In the genomic region with DNA sequence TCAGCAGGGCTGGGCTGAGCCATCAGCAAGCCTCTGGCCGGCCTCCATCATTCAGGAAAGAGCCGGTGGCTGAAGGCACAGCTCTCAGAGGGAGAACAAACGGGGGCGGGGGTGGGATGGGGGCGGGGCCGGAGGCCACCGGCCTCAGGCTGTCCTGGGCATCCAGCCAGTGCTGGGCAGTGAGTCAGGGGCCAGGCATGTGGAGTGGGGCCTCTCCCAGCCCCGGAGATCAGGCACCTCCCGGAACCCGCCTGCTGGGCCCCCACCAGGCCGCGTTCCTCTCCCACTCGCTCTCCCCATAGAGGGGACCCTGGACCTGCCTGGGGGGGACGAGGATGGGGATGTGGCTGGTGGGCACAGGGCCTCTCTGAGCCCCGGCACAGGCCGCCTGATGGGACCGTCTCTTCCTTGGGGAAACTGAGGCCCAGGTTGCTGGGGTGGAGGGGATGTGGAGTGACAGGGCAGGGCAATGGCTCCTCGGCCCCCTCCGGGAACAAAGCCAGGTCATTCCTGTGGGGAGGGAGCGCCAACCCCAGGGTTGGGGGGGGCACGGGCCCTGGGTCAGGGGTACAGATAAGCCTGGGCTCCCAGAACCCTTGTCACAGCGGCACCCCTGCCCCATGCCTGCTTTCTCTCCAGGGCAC, we compare ENCODE assay signal across 8 cellular contexts. TPM values are rescaled to one million over a fixed set of nuclear protein-coding genes. Genes with fewer than 3 reads are reported as not detected.
A peak's percentile ranks its signal among the peaks of the same experiment; 100 is the strongest.
DNase-seq lines count a peak whose midpoint lies in the region; ATAC-seq and TF ChIP-seq lines count a peak whose summit lies in the region.

No MANE protein-coding gene starts in this region.

- 4 to 6% methylated on average over 13 to 22 of the region's 22 CpGs for WGBS in GM23248 (ENCODE audit: low coverage in 1 of 2, low lambda C conversion rate in 2 of 2, missing lambda C conversion rate in 2 of 2), 2 experiments
- WGBS in SK-N-SH (ENCODE audit: low lambda C conversion rate), result 0% methylated on average over 4 of the region's 22 CpGs

- peak overlapping the region; percentile 74 for H3K4me2 ChIP-seq in GM23248 (ENCODE audit: unreplicated experiment)
- peak overlapping the region; percentile 92 for H3K4me2 ChIP-seq in SK-N-SH

- peaks cover 34% of the 10 kb centered on the region for H3K4me1 ChIP-seq in GM23248 (ENCODE audit: insufficient read depth)
- H3K4me1 ChIP-seq in SK-N-SH (ENCODE audit: control insufficient read depth in 1 of 2, insufficient read depth in 2 of 2, low read depth in 1 of 2, low read length in 1 of 2), result peaks cover 32 to 34% of the 10 kb centered on the region in 2 experiments; a peak in 3 of 4 replicates

- peaks cover 23% of the 10 kb centered on the region for H3K4me1 Mint-ChIP-seq in neural crest cell

- no peak overlapping the region for H3K27ac Mint-ChIP-seq in neural crest cell (ENCODE audit: unreplicated experiment)

- H3K36me3 ChIP-seq in GM23248 (ENCODE audit: low read depth) (no peaks in the 10 kb centered on the region), SK-N-SH (replicated peaks in 1 of 2; ENCODE audit: control insufficient read depth in 1 of 2, insufficient read depth in 2 of 2, low read length in 1 of 2) (peaks cover 0 to 4% of the 10 kb centered on the region in 2 experiments)

- TF ChIP-seq EP300 in SK-N-SH (IDR thresholded peaks at IDR 0.05; ENCODE audit: borderline replicate concordance in 1 of 2, low read depth in 1 of 2, low read length in 1 of 2), result peak in 1 of 2 experiments; percentile 74; a peak in 2 of 4 replicates

- H3K27me3 Mint-ChIP-seq in neural crest cell (ENCODE audit: low read depth), result peaks cover 7% of the 10 kb centered on the region

- peaks cover 20% of the 10 kb centered on the region for H3F3A ChIP-seq in GM23248 (ENCODE audit: insufficient read depth)
- peaks cover 37% of the 10 kb centered on the region for H3F3A ChIP-seq in SK-N-SH (replicated peaks; ENCODE audit: insufficient read depth)

- H3K79me2 ChIP-seq in GM23248 (ENCODE audit: insufficient read depth) (no peaks in the 10 kb centered on the region), SK-N-SH (ENCODE audit: insufficient read depth) (no peaks in the 10 kb centered on the region)

- DNase-seq in GM23248 (peak; percentile 94), SK-N-SH (peak; percentile 89), fibroblast of pulmonary artery (ENCODE audit: low read depth) (peak; percentile 98), neural crest cell (ENCODE audit: low read depth, low spot score) (no peak)

- H3K9me2 ChIP-seq in GM23248 (ENCODE audit: insufficient read depth) (no peaks in the 10 kb centered on the region), SK-N-SH (no peaks in the 10 kb centered on the region)

- peak overlapping the region; percentile 61 for H3K4me3 Mint-ChIP-seq in neural crest cell

- H2AFZ ChIP-seq in GM23248 (peak overlapping the region; percentile 46), SK-N-SH (ENCODE audit: low read depth) (no peak overlapping the region)

- TF ChIP-seq CTCF in SK-N-SH (IDR thresholded peaks at IDR 0.05), result no peak
- TF ChIP-seq CTCF in fibroblast of pulmonary artery (IDR thresholded peaks at IDR 0.05; ENCODE audit: low read length, missing control alignments), result no peak
- no peak for TF ChIP-seq CTCF in neural crest cell (conservative IDR thresholded peaks at IDR 0.05)

- in situ Hi-C loops in GM23248 (cut with MboI), result no loop called here

- H3K36me3 Mint-ChIP-seq in neural crest cell (ENCODE audit: low read depth), result peaks cover 8% of the 10 kb centered on the region

- H3K9me3 ChIP-seq in GM23248 (ENCODE audit: low read depth), result no peaks in the 10 kb centered on the region
- H3K9me3 ChIP-seq in SK-N-SH, result no peaks in the 10 kb centered on the region

- H3K27me3 ChIP-seq in GM23248 (replicated peaks; ENCODE audit: insufficient read depth) (no peaks in the 10 kb centered on the region), SK-N-SH (ENCODE audit: insufficient read depth) (no peaks in the 10 kb centered on the region)

- ATAC-seq in HG03139 (IDR thresholded peaks at IDR 0.05; ENCODE audit: unreplicated experiment) (no peak), GM21737 (IDR thresholded peaks at IDR 0.05; ENCODE audit: unreplicated experiment) (no peak), GM18502 (IDR thresholded peaks at IDR 0.05; ENCODE audit: poor library complexity, unreplicated experiment) (no peak), HG02970 (IDR thresholded peaks at IDR 0.05; ENCODE audit: low FRiP score, unreplicated experiment) (no peak)

- no peaks in the 10 kb centered on the region for H4K20me1 ChIP-seq in GM23248 (ENCODE audit: insufficient read depth)
- no peaks in the 10 kb centered on the region for H4K20me1 ChIP-seq in SK-N-SH (ENCODE audit: insufficient read depth)

- H3K9ac ChIP-seq in GM23248 (peak overlapping the region; percentile 85), SK-N-SH (peak overlapping the region; percentile 95)

- POLR2A ChIA-PET in SK-N-SH (lab: Yijun Ruan, JAX), result interaction anchor here (1.5 kb wide), 1 partner anchor 47 kb away, joined by 3 read pairs; no protein-coding TSS in a partner anchor

- CTCF ChIA-PET in SK-N-SH (lab: Yijun Ruan, JAX), result interaction anchor here (1.1 to 2.0 kb wide), 5 partner anchors 13 to 206 kb away, joined by 3 to 10 read pairs (median 4); no protein-coding TSS in a partner anchor

- H3K9me3 Mint-ChIP-seq in neural crest cell, result no peaks in the 10 kb centered on the region

- H3K27ac ChIP-seq in GM23248 (peak overlapping the region; percentile 94), SK-N-SH (ENCODE audit: low read depth in 2 of 2, low read length in 1 of 2) (peak overlapping the region; percentile 83 to 100)

- TF ChIP-seq RAD21 in SK-N-SH (IDR thresholded peaks at IDR 0.05; ENCODE audit: low read length), result no peak

- H3K4me3 ChIP-seq in GM23248, result peak overlapping the region; percentile 58
- H3K4me3 ChIP-seq in SK-N-SH (ENCODE audit: low read depth in 2 of 2, low read length in 1 of 2), result peak overlapping the region; percentile 6 to 50; a peak in 3 of 4 replicates
- peak overlapping the region; percentile 29 for H3K4me3 ChIP-seq in fibroblast of pulmonary artery (replicated peaks; ENCODE audit: low read depth, low read length)

TF ChIP-seq in SK-N-SH, 30 proteins besides CTCF, POLR2A, EP300 and RAD21 (continues in another document):
- TF ChIP-seq RCOR1 (IDR thresholded peaks at IDR 0.05; ENCODE audit: low read length) (peak; percentile 49; the same call in 1 of the 2 replicates), RFX5 (IDR thresholded peaks at IDR 0.05; ENCODE audit: low read length) (no peak), ELF1 (IDR thresholded peaks at IDR 0.05) (0 out of 2 replicates have a peak, but pooled peaks have one; percentile 23), JUND (IDR thresholded peaks at IDR 0.05) (peak; percentile 79), NFIC (IDR thresholded peaks at IDR 0.05; ENCODE audit: borderline replicate concordance) (peak; percentile 94), FOXJ3 (CRISPR knock-in tag; IDR thresholded peaks at IDR 0.05) (no peak), SIN3A (IDR thresholded peaks at IDR 0.05; ENCODE audit: borderline replicate concordance, low read depth, low read length) (peak; percentile 71; the same call in 1 of the 2 replicates), GABPA (IDR thresholded peaks at IDR 0.05; ENCODE audit: low read depth) (no peak), RXRA (IDR thresholded peaks at IDR 0.05; ENCODE audit: borderline replicate concordance, low read depth) (peak; percentile 50), CHD2 (IDR thresholded peaks at IDR 0.05; ENCODE audit: low read length, partially characterized antibody) (peak; percentile 62), TCF12 (IDR thresholded peaks at IDR 0.05) (peak; percentile 69), FOSL2 (IDR thresholded peaks at IDR 0.05; ENCODE audit: borderline replicate concordance, low read depth) (peak; percentile 77; the same call in 1 of the 2 replicates), TEAD4 (IDR thresholded peaks at IDR 0.05; ENCODE audit: borderline replicate concordance, insufficient read depth) (peak; percentile 93)
- TF ChIP-seq, protein P1, sequence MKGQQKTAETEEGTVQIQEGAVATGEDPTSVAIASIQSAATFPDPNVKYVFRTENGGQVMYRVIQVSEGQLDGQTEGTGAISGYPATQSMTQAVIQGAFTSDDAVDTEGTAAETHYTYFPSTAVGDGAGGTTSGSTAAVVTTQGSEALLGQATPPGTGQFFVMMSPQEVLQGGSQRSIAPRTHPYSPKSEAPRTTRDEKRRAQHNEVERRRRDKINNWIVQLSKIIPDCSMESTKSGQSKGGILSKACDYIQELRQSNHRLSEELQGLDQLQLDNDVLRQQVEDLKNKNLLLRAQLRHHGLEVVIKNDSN (IDR thresholded peaks at IDR 0.05; ENCODE audit: borderline replicate concordance, low read depth), result no peak
- TF ChIP-seq, protein P2, sequence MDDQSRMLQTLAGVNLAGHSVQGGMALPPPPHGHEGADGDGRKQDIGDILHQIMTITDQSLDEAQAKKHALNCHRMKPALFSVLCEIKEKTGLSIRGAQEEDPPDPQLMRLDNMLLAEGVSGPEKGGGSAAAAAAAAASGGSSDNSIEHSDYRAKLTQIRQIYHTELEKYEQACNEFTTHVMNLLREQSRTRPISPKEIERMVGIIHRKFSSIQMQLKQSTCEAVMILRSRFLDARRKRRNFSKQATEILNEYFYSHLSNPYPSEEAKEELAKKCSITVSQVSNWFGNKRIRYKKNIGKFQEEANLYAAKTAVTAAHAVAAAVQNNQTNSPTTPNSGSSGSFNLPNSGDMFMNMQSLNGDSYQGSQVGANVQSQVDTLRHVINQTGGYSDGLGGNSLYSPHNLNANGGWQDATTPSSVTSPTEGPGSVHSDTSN (IDR thresholded peaks at IDR 0.05), result peak; percentile 34; the same call in 1 of the 2 replicates

RNA-seq across cellular contexts. Expression of gene SPC24, which starts 12.9 kb away (rescaled TPM):
- 9.5 and 19.8 TPM in 2 replicates for total RNA-seq in GM23248 (2014; rRNA removed; shearing (Covaris generic))
- polyA plus RNA-seq in GM23248 (2016; fragmentation: Nextera tagmentation; extraction: Ambion mirVana), result 14.8 and 16.2 TPM in 2 replicates
- 12.7 and 18.9 TPM in 2 replicates for polyA plus RNA-seq in SK-N-SH (2012; rRNA removed)
- 8.5 and 13.1 TPM in 2 replicates for polyA plus RNA-seq in SK-N-SH (2012; cell fraction: cytosol; rRNA removed)
- polyA plus RNA-seq in SK-N-SH (2012; cell fraction: nucleus; rRNA removed), result 25.0 and 27.1 TPM in 2 replicates
- 67.0 and 71.3 TPM in 2 replicates for total RNA-seq in neural crest cell

RNA-seq across cellular contexts. Expression of gene LDLR, which starts 53.4 kb away (rescaled TPM):
- 13.8 and 29.6 TPM in 2 replicates for total RNA-seq in GM23248 (2014; rRNA removed; shearing (Covaris generic))
- polyA plus RNA-seq in GM23248 (2016; fragmentation: Nextera tagmentation; extraction: Ambion mirVana) (13.8 and 14.6 TPM in 2 replicates), SK-N-SH (2012; rRNA removed) (20.7 and 25.1 TPM in 2 replicates)
- 12.1 and 14.9 TPM in 2 replicates for polyA plus RNA-seq in SK-N-SH (2012; cell fraction: cytosol; rRNA removed)
- 26.4 and 31.2 TPM in 2 replicates for polyA plus RNA-seq in SK-N-SH (2012; cell fraction: nucleus; rRNA removed)
- 141 and 152 TPM in 2 replicates for total RNA-seq in neural crest cell

RNA-seq across cellular contexts. Expression of gene KANK2, which starts 54.7 kb away (rescaled TPM):
- total RNA-seq in GM23248 (2014; rRNA removed; shearing (Covaris generic)), result 215 and 278 TPM in 2 replicates
- polyA plus RNA-seq in GM23248 (2016; fragmentation: Nextera tagmentation; extraction: Ambion mirVana) (76.3 and 77.1 TPM in 2 replicates), SK-N-SH (2012; rRNA removed) (63.9 and 92.4 TPM in 2 replicates)
- 53.5 and 70.6 TPM in 2 replicates for polyA plus RNA-seq in SK-N-SH (2012; cell fraction: cytosol; rRNA removed)
- 95.9 and 113 TPM in 2 replicates for polyA plus RNA-seq in SK-N-SH (2012; cell fraction: nucleus; rRNA removed)
- 32.1 and 34.2 TPM in 2 replicates for total RNA-seq in neural crest cell
